7 cellular contexts compared by ENCODE assay signal in genomic region chr3:55380561-55380960, GRCh38.
"Had no signal": no experiment of that assay in that cellular context is flagged by ENCODE, and none has a peak within 500 bp of the region (broad histone marks: within the 10 kb centered on the region; RNA-seq: fewer than 3 reads in every experiment).

No MANE protein-coding gene starts in this region.

- DNase-seq: GDM1, GF-D8 had no signal

- H3K4me3 ChIP-seq: GM12878 had no signal

- FAIRE-seq: GM12878, GM12891, GM12892, GM18507, GM19239 had no signal

- ATAC-seq: GM12878 had no signal
